ENCODE assay signal across 22 cellular contexts in the genomic region with DNA sequence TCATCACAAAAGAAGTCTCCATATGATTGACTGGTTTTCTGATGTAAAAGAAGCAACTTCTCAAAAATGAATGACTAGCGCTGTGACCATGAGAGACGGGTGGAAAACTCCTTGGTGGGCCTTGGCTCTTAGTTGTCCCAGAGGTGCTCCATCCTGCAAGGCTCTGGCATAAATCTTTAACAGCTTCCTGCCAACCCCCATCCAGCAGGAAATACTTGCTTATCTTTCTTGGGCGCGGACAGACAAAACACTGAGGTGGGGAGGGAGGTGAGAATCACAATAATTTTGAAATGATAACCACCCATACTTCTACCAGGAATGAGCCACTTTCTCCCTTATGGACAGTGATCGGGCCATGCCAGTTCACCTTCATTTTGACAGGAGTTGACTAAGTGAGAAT.
DNase-seq lines count a peak whose midpoint lies in the region; ATAC-seq and TF ChIP-seq lines count a peak whose summit lies in the region.
"Had no signal": no experiment of that assay in that cellular context is flagged by ENCODE, and none has a peak within 500 bp of the region (broad histone marks: within the 10 kb centered on the region; RNA-seq: fewer than 3 reads in every experiment).

No MANE protein-coding gene starts in this region.

- H3K4me3 ChIP-seq in GM23338: no peak overlapping the region
- H3K4me3 ChIP-seq: BLaER1 treated with 17β-estradiol and CSF1 and Interleukin-3, amounts not matched to agents 10 nM and 100 nM; SJCRH30 had no signal

- no peaks in the 10 kb centered on the region for H4K20me1 ChIP-seq in GM23338 (replicated peaks; ENCODE audit: insufficient read depth)
- H4K20me1 ChIP-seq: BLaER1 treated with 17β-estradiol and CSF1 and Interleukin-3, amounts not matched to agents 10 nM and 100 nM had no signal

- no peaks in the 10 kb centered on the region for H3K27me3 ChIP-seq in GM23338 (ENCODE audit: insufficient read depth)
- H3K27me3 ChIP-seq: BLaER1 treated with 17β-estradiol and CSF1 and Interleukin-3, amounts not matched to agents 10 nM and 100 nM; SJCRH30 had no signal

- TF ChIP-seq CTCF in GM23338 (conservative IDR thresholded peaks at IDR 0.05; ENCODE audit: low read depth in 2 of 2): no peak
- TF ChIP-seq CTCF in VCaP (conservative IDR thresholded peaks at IDR 0.05): no peak

- peak overlapping the region; percentile 37; the same call in 1 of the 2 replicates for H3K27ac Mint-ChIP-seq in GM23338
- peak overlapping the region; percentile 43 for H3K27ac Mint-ChIP-seq in stimulated activated naive B cell treated with anti-CD40 and anti-IgM and Interleukin-4, amounts not matched to agents 10 μg/mL and 1 μg/mL and 100 μg/mL, for 72 hours
- H3K27ac Mint-ChIP-seq: CD4-positive, alpha-beta T cell; HFFc6 had no signal

- H2AFZ ChIP-seq in GM23338: no peak overlapping the region

- H3K9me3 Mint-ChIP-seq in GM23338: no peaks in the 10 kb centered on the region
- H3K9me3 Mint-ChIP-seq in stimulated activated naive B cell treated with anti-CD40 and anti-IgM and Interleukin-4, amounts not matched to agents 10 μg/mL and 1 μg/mL and 100 μg/mL, for 72 hours: peaks cover 7 to 12% of the 10 kb centered on the region in 2 donors
- H3K9me3 Mint-ChIP-seq: HFFc6 had no signal

- intact Hi-C loops in left colon (cut with DNase I, micrococcal nuclease): no loop called here

- ATAC-seq in GM23338 (no peak), left colon (peak; percentile 78), HG03039 (IDR thresholded peaks at IDR 0.05; ENCODE audit: unreplicated experiment) (no peak)
- no peak for ATAC-seq in stimulated activated naive B cell treated with anti-CD40 and anti-IgM and Interleukin-4, amounts not matched to agents 10 μg/mL and 1 μg/mL and 100 μg/mL, for 72 hours (replicated peaks)
- ATAC-seq: PC-3 had no signal

- peaks cover 6% of the 10 kb centered on the region; the same call in 1 of the 2 replicates for H3K4me1 ChIP-seq in GM23338 (ENCODE audit: insufficient read depth)
- H3K4me1 ChIP-seq: SJCRH30 had no signal

- H3K79me2 ChIP-seq in GM23338 (replicated peaks; ENCODE audit: insufficient read depth): no peaks in the 10 kb centered on the region

- no peaks in the 10 kb centered on the region for H3F3A ChIP-seq in GM23338 (replicated peaks; ENCODE audit: low read depth)

- H3K27ac ChIP-seq in GM23338 (ENCODE audit: low read depth) (no peak overlapping the region), VCaP (peak overlapping the region; percentile 37)
- H3K27ac ChIP-seq: BLaER1 treated with 17β-estradiol and CSF1 and Interleukin-3, amounts not matched to agents 10 nM and 100 nM; HL-60; SJCRH30 had no signal

- no peak overlapping the region for H3K4me3 Mint-ChIP-seq in GM23338
- no peak overlapping the region for H3K4me3 Mint-ChIP-seq in stimulated activated naive B cell treated with anti-CD40 and anti-IgM and Interleukin-4, amounts not matched to agents 10 μg/mL and 1 μg/mL and 100 μg/mL, for 72 hours
- H3K4me3 Mint-ChIP-seq: CD4-positive, alpha-beta T cell; HFFc6 had no signal

- peaks cover 22% of the 10 kb centered on the region for H3K36me3 ChIP-seq in GM23338 (ENCODE audit: insufficient read depth)
- H3K36me3 ChIP-seq: BLaER1 treated with 17β-estradiol and CSF1 and Interleukin-3, amounts not matched to agents 10 nM and 100 nM; SJCRH30 had no signal

- DNase-seq in GM23338 (ENCODE audit: low spot score) (no peak), left colon (no peak), SHP77 (lab: John Stamatoyannopoulos, UW) (no peak), activated gamma-delta T cell treated with Interleukin-2 at 50 U/mL for 16 hours (no peak)
- no peak for DNase-seq in stimulated activated naive B cell treated with anti-CD40 and anti-IgM and Interleukin-4, amounts not matched to agents 10 μg/mL and 1 μg/mL and 100 μg/mL, for 72 hours
- DNase-seq: CD4-positive, alpha-beta T cell; DMS53; H7; HFFc6; NCI-H1105 treated with DMSO at 0.1 percent for 48 hours; NCI-H146; NCI-H1930; NCI-H2107; NCI-H446; NCI-H524 treated with DMSO at 0.1 percent for 48 hours; NCI-H774; PC-3; SJCRH30 had no signal

- peaks cover 20% of the 10 kb centered on the region for H3K4me1 Mint-ChIP-seq in GM23338
- peaks cover 0 to 6% of the 10 kb centered on the region in 2 donors for H3K4me1 Mint-ChIP-seq in stimulated activated naive B cell treated with anti-CD40 and anti-IgM and Interleukin-4, amounts not matched to agents 10 μg/mL and 1 μg/mL and 100 μg/mL, for 72 hours

- no peaks in the 10 kb centered on the region for H3K9me2 ChIP-seq in GM23338 (ENCODE audit: insufficient read depth)

- H3K27me3 Mint-ChIP-seq in GM23338 (ENCODE audit: insufficient read depth, low read depth, poor library complexity): no peaks in the 10 kb centered on the region
- H3K27me3 Mint-ChIP-seq in stimulated activated naive B cell treated with anti-CD40 and anti-IgM and Interleukin-4, amounts not matched to agents 10 μg/mL and 1 μg/mL and 100 μg/mL, for 72 hours: no peaks in the 10 kb centered on the region
- H3K27me3 Mint-ChIP-seq: CD4-positive, alpha-beta T cell had no signal

- H3K36me3 Mint-ChIP-seq in GM23338 (ENCODE audit: low read depth): peaks cover 65% of the 10 kb centered on the region
- H3K36me3 Mint-ChIP-seq in stimulated activated naive B cell treated with anti-CD40 and anti-IgM and Interleukin-4, amounts not matched to agents 10 μg/mL and 1 μg/mL and 100 μg/mL, for 72 hours: peaks cover 58 to 89% of the 10 kb centered on the region in 2 donors

- no peak overlapping the region for H3K4me2 ChIP-seq in GM23338
- H3K4me2 ChIP-seq: BLaER1 treated with 17β-estradiol and CSF1 and Interleukin-3, amounts not matched to agents 10 nM and 100 nM had no signal

TF ChIP-seq in GM23338, 12 proteins besides CTCF, POLR2A, EP300 and RAD21:
- TF ChIP-seq EZH2phosphoT487 (IDR thresholded peaks at IDR 0.05; ENCODE audit: unreplicated experiment) (no peak), NANOG (IDR thresholded peaks at IDR 0.05; ENCODE audit: borderline replicate concordance) (no peak)
